ENCODE assay signal across 12 cellular contexts in genomic region chr17:61624951-61625350, GRCh38. TPM values are rescaled to one million over a fixed set of nuclear protein-coding genes. Genes with fewer than 3 reads are reported as not detected.
"Had no signal": no experiment of that assay in that cellular context is flagged by ENCODE, and none has a peak within 500 bp of the region (broad histone marks: within the 10 kb centered on the region; RNA-seq: fewer than 3 reads in every experiment).

No MANE protein-coding gene starts in this region.

- FAIRE-seq: H1, H54 had no signal

- H3K27ac Mint-ChIP-seq: GM23338, H9, HFFc6 had no signal

- H3K36me3 ChIP-seq: HAP-1 had no signal

- H3K4me1 ChIP-seq: HAP-1 had no signal

- H3K9me3 ChIP-seq: HAP-1 had no signal

- H3K27ac ChIP-seq: GM23248 had no signal

- H3K4me3 Mint-ChIP-seq: GM23338, H9, HFFc6 had no signal

- H3K9ac ChIP-seq: GM23248 had no signal

- ATAC-seq: GM23338, HCT116 had no signal

- H3K4me2 ChIP-seq: GM23338 had no signal

- DNase-seq: GM23248, GOT3, H7, H9, HCEC 1CT, HFFc6 had no signal

- H2AFZ ChIP-seq: GM23248, GM23338 had no signal

- H3K4me3 ChIP-seq: GM23248, GM23338, HAP-1 had no signal

RNA-seq across cellular contexts. Expression of gene NACA2, which starts 33.9 kb away (rescaled TPM):
- total RNA-seq: GM23248, GM23338, H1, H4, H7, H9, HFFc6 had no signal
- polyA plus RNA-seq: GM23248, H1 had no signal
